ENCODE assay signal across 8 cellular contexts in genomic region chr7:107150375-107151073, GRCh38. TPM values are rescaled to one million over a fixed set of nuclear protein-coding genes. Genes with fewer than 3 reads are reported as not detected.
DNase-seq lines count a peak whose midpoint lies in the region; ATAC-seq, FAIRE-seq and TF ChIP-seq lines count a peak whose summit lies in the region.

No MANE protein-coding gene starts in this region.

- peak; percentile 48 for DNase-seq in Caki2 (ENCODE audit: low read depth)
- DNase-seq in LHCN-M2 (ENCODE audit: low read depth), result peak; percentile 69
- DNase-seq in RWPE1 (ENCODE audit: low spot score), result peak; percentile 18
- DNase-seq in frontal cortex (ENCODE audit: low spot score in 2 of 2), result peak in 1 of 2 donors; percentile 20
- DNase-seq in prostate gland (ENCODE audit: low spot score), result peak; percentile 60
- no peak for DNase-seq in vagina (ENCODE audit: extremely low spot score in 2 of 2)

- H3K36me3 ChIP-seq in prostate gland (no peaks in the 10 kb centered on the region), vagina (no peaks in the 10 kb centered on the region)

- H3K27me3 Mint-ChIP-seq in activated T-helper 17 cell treated with anti-CD3 and anti-CD28 coated beads, Interleukin-2, amount 50 U/mL, for 72 hours, result no peaks in the 10 kb centered on the region

- no peak overlapping the region for H3K4me3 Mint-ChIP-seq in activated T-helper 17 cell treated with anti-CD3 and anti-CD28 coated beads, Interleukin-2, amount 50 U/mL, for 72 hours

- CTCF ChIA-PET in RWPE1 (lab: Yijun Ruan, JAX), result interaction anchor here (0.5 to 1.1 kb wide), 14 partner anchors 12 to 1585 kb away, joined by 3 to 9 read pairs (median 4); no protein-coding TSS in a partner anchor

- H3K4me1 Mint-ChIP-seq in activated T-helper 17 cell treated with anti-CD3 and anti-CD28 coated beads, Interleukin-2, amount 50 U/mL, for 72 hours, result no peaks in the 10 kb centered on the region

- no peaks in the 10 kb centered on the region for H3K9me3 ChIP-seq in prostate gland
- H3K9me3 ChIP-seq in vagina, result no peaks in the 10 kb centered on the region

- H3K27me3 ChIP-seq in prostate gland (replicated peaks; ENCODE audit: insufficient read depth), result no peaks in the 10 kb centered on the region
- H3K27me3 ChIP-seq in vagina, result no peaks in the 10 kb centered on the region

- 14% methylated on average over 4 of the region's 4 CpGs for WGBS in prostate gland

- POLR2A ChIA-PET in RWPE1 (lab: Yijun Ruan, JAX; ENCODE audit: low non-redundant PET), result no interaction called here

- intact Hi-C loops in prostate gland (cut with DNase I) (loop anchor here (2.0 kb wide), 1 partner anchor 204 kb away; no protein-coding TSS in a partner anchor), vagina (cut with DNase I) (loop anchor here (10.0 kb wide), 1 partner anchor 196 kb away; no protein-coding TSS in a partner anchor)

- no peaks in the 10 kb centered on the region for H3K36me3 Mint-ChIP-seq in activated T-helper 17 cell treated with anti-CD3 and anti-CD28 coated beads, Interleukin-2, amount 50 U/mL, for 72 hours (ENCODE audit: low read depth)

- peak; percentile 96 for FAIRE-seq in frontal cortex (lab: Jason Lieb, UNC)

- H3K4me1 ChIP-seq in prostate gland (replicated peaks), result no peaks in the 10 kb centered on the region
- peaks cover 7% of the 10 kb centered on the region for H3K4me1 ChIP-seq in vagina

- peak; percentile 62 for ATAC-seq in activated T-helper 17 cell treated with anti-CD3 and anti-CD28 coated beads, Interleukin-2, amount 50 U/mL, for 72 hours (replicated peaks)
- no peak for ATAC-seq in HG03039 (IDR thresholded peaks at IDR 0.05; ENCODE audit: unreplicated experiment)

- H3K9me3 Mint-ChIP-seq in activated T-helper 17 cell treated with anti-CD3 and anti-CD28 coated beads, Interleukin-2, amount 50 U/mL, for 72 hours, result no peaks in the 10 kb centered on the region

- H3K27ac ChIP-seq in RWPE1, result no peak overlapping the region
- H3K27ac ChIP-seq in prostate gland, result no peak overlapping the region
- H3K27ac ChIP-seq in vagina, result no peak overlapping the region

- no peak overlapping the region for H3K4me3 ChIP-seq in prostate gland
- no peak overlapping the region for H3K4me3 ChIP-seq in vagina

- no peak overlapping the region for H3K27ac Mint-ChIP-seq in activated T-helper 17 cell treated with anti-CD3 and anti-CD28 coated beads, Interleukin-2, amount 50 U/mL, for 72 hours

- TF ChIP-seq POLR2A in prostate gland (IDR thresholded peaks at IDR 0.05) (no peak), vagina (IDR thresholded peaks at IDR 0.05) (no peak)

- TF ChIP-seq CTCF in RWPE1 (conservative IDR thresholded peaks at IDR 0.05; ENCODE audit: low read depth), result peak; percentile 86
- TF ChIP-seq CTCF in prostate gland (IDR thresholded peaks at IDR 0.05), result peak; percentile 36 to 78 (median 70)
- TF ChIP-seq CTCF in vagina (IDR thresholded peaks at IDR 0.05), result peak in 2 of 3 experiments; percentile 66 to 69

- in situ Hi-C loops in Caki2 (cut with HindIII; ENCODE audit: low pct_unique_long_range_greater_than_20kb, low sequenced_read_pairs), result loop anchor here (25.0 kb wide), 1 partner anchor 363 kb away; no protein-coding TSS in a partner anchor

RNA-seq across cellular contexts. Expression of gene HBP1, which starts 18.3 kb away (rescaled TPM):
- 44.4 and 47.3 TPM in 2 replicates for total RNA-seq in Caki2 (2014; rRNA removed; shearing (Covaris generic); ENCODE audit: low replicate concordance)
- total RNA-seq in LHCN-M2 (2014; rRNA removed) (39.4 and 52.0 TPM in 2 replicates), frontal cortex (55.0 TPM), prostate gland (100 to 1,000 TPM in 1 of 2 donors, 10 to 100 TPM in 1; 91.3 to 109 TPM), vagina (91.3 TPM)
- 19.0 TPM for polyA plus RNA-seq in LHCN-M2 (2012)
- total RNA-seq in activated T-helper 17 cell treated with anti-CD3 and anti-CD28 coated beads, Interleukin-2, amount 50 U/mL, for 72 hours, result 10 to 100 TPM; 21.8 to 63.5 TPM

Comparison
In these comparisons a context has a peak if more than half of its experiments do, and no peak if none do; other contexts are left out.
1. DNase-seq: peak in Caki2 (single experiment), LHCN-M2 (single experiment), RWPE1 (single experiment) and prostate gland (single experiment); none in vagina (0 of 2).
2. Peak in every context shown above with its lines, with median percentiles within 50 percentile points of each other: CTCF ChIP-seq.